Comparison of ENCODE assay signal across 6 cellular contexts in genomic region chr6:13772358-13773030, GRCh38. TPM values are rescaled to one million over a fixed set of nuclear protein-coding genes. Genes with fewer than 3 reads are reported as not detected.
DNase-seq lines count a peak whose midpoint lies in the region; ATAC-seq, FAIRE-seq and TF ChIP-seq lines count a peak whose summit lies in the region.
"Not testable (repeated sequence)": the region's sequence is repeated elsewhere in the genome, so short reads cannot be mapped to it uniquely, and the experiment has no call there.

No MANE protein-coding gene starts in this region.

- not testable (repeated sequence) for H2BK15ac ChIP-seq in neuronal stem cell (ENCODE audit: low read length)

- not testable (repeated sequence) for H3K9me3 ChIP-seq in kidney (ENCODE audit: control insufficient read depth in 1 of 2, low read length in 2 of 2); neuronal stem cell (replicated peaks in 1 of 2; ENCODE audit: control insufficient read depth in 2 of 2, insufficient read depth in 1 of 2, low read depth in 1 of 2, low read length in 2 of 2); testis

- not testable (repeated sequence) for H2BK5ac ChIP-seq in neuronal stem cell (ENCODE audit: low read length)

- ATAC-seq in sciatic nerve = not testable (repeated sequence)

- not testable (repeated sequence) for H3K23ac ChIP-seq in neuronal stem cell (ENCODE audit: low read depth, low read length, poor library complexity)

- WGBS in neuronal stem cell (ENCODE audit: extremely low coverage in 2 of 2, insufficient read length in 2 of 2, insufficient replicate concordance in 1 of 2), 2 donors = no CpG with 5 or more reads among the region's 35 CpGs
- WGBS in testis, 2 donors = 77 to 94% methylated on average over 4 to 31 of the region's 35 CpGs

- intact Hi-C loops in kidney (cut with DNase I); sciatic nerve (cut with DNase I); testis (cut with DNase I; ENCODE audit: low total_unique reads): not testable (repeated sequence)

- H3K4me3 ChIP-seq in kidney (ENCODE audit: low read length in 2 of 2); neuronal stem cell (ENCODE audit: low read length in 2 of 2): not testable (repeated sequence)
- H3K4me3 ChIP-seq in testis = peak overlapping the region in 1 of 2 donors; percentile 24

- H3K27me3 Mint-ChIP-seq in chondrocyte (ENCODE audit: low read depth) = not testable (repeated sequence)

- H3K36me3 ChIP-seq in kidney (ENCODE audit: control insufficient read depth in 1 of 2, insufficient read depth in 2 of 2, low read length in 2 of 2); neuronal stem cell (replicated peaks in 1 of 2; ENCODE audit: control insufficient read depth in 2 of 2, insufficient read depth in 2 of 2, low read length in 2 of 2); testis (ENCODE audit: low read depth, missing control alignments): not testable (repeated sequence)

- not testable (repeated sequence) for H3K4me1 ChIP-seq in kidney (ENCODE audit: control insufficient read depth in 1 of 2, insufficient read depth in 1 of 2, low read depth in 1 of 2, low read length in 2 of 2); neuronal stem cell (ENCODE audit: control insufficient read depth in 2 of 2, insufficient read depth in 1 of 2, low read depth in 1 of 2, low read length in 2 of 2); testis

- H2AK5ac ChIP-seq in neuronal stem cell (ENCODE audit: low read depth, low read length) = not testable (repeated sequence)

- not testable (repeated sequence) for H3K4me3 Mint-ChIP-seq in chondrocyte (ENCODE audit: unreplicated experiment)

- H3K27ac ChIP-seq in kidney (ENCODE audit: low read depth in 2 of 2, low read length in 2 of 2); neuronal stem cell (replicated peaks; ENCODE audit: low read length); testis: not testable (repeated sequence)

- not testable (repeated sequence) for H2BK12ac ChIP-seq in neuronal stem cell (ENCODE audit: low read length)

- TF ChIP-seq POLR2A in testis (IDR thresholded peaks at IDR 0.05) = not testable (repeated sequence)

- H3K14ac ChIP-seq in neuronal stem cell (ENCODE audit: low read length) = not testable (repeated sequence)

- TF ChIP-seq CTCF in chondrocyte (IDR thresholded peaks at IDR 0.05); kidney (IDR thresholded peaks at IDR 0.05; ENCODE audit: borderline replicate concordance, extremely low read depth, insufficient read depth); testis (IDR thresholded peaks at IDR 0.05): not testable (repeated sequence)

- H3K79me1 ChIP-seq in neuronal stem cell (ENCODE audit: low read depth, low read length) = not testable (repeated sequence)

- not testable (repeated sequence) for FAIRE-seq in kidney (lab: Jason Lieb, UNC)

- not testable (repeated sequence) for H3K4me1 Mint-ChIP-seq in chondrocyte (ENCODE audit: low read depth)

- DNase-seq in activated CD8-positive, alpha-beta memory T cell treated with anti-CD3 and anti-CD28 coated beads, Interleukin-2, amount 50 U/mL, for 48 hours = peak; percentile 40
- peak; percentile 89 for DNase-seq in chondrocyte (ENCODE audit: low spot score)
- peak; percentile 70 for DNase-seq in kidney
- not testable (repeated sequence) for DNase-seq in neuronal stem cell (ENCODE audit: low spot score)
- DNase-seq in sciatic nerve (ENCODE audit: low spot score) = peak; percentile 54
- DNase-seq in testis = peak; percentile 26

- H3K36me3 Mint-ChIP-seq in chondrocyte (ENCODE audit: low read depth) = not testable (repeated sequence)

- not testable (repeated sequence) for H4K91ac ChIP-seq in neuronal stem cell (ENCODE audit: low read depth, low read length, poor library complexity)

- H2AFZ ChIP-seq in neuronal stem cell (ENCODE audit: low read length) = not testable (repeated sequence)

- H3K4me2 ChIP-seq in neuronal stem cell (ENCODE audit: insufficient read depth, low read length, poor library complexity, severe bottlenecking) = not testable (repeated sequence)

- H3K27me3 ChIP-seq in neuronal stem cell (ENCODE audit: control insufficient read depth in 3 of 3, insufficient read depth in 3 of 3, low read depth in 1 of 3, low read length in 3 of 3); testis: not testable (repeated sequence)

- H3K27ac Mint-ChIP-seq in chondrocyte (ENCODE audit: unreplicated experiment) = not testable (repeated sequence)

- peak overlapping the region; percentile 17 for H3K18ac ChIP-seq in neuronal stem cell (ENCODE audit: low read length)

- peak overlapping the region; percentile 37 for H3K4ac ChIP-seq in neuronal stem cell (ENCODE audit: low read length)

- H2BK120ac ChIP-seq in neuronal stem cell (ENCODE audit: low read depth, low read length) = not testable (repeated sequence)

- H3K9me3 Mint-ChIP-seq in chondrocyte (ENCODE audit: low read depth) = not testable (repeated sequence)

- H3K9ac ChIP-seq in kidney (ENCODE audit: low read length in 2 of 2); neuronal stem cell (ENCODE audit: low read depth, low read length, poor library complexity): not testable (repeated sequence)

- not testable (repeated sequence) for H4K8ac ChIP-seq in neuronal stem cell (ENCODE audit: low read depth, low read length)

RNA-seq across cellular contexts. Expression of gene MCUR1, which starts 41.9 kb away (rescaled TPM):
- total RNA-seq in chondrocyte (18.8 to 31.7 TPM (median 28.7 TPM) in 3 replicates), kidney (24.1 TPM), sciatic nerve (22.7 TPM), testis (10 to 100 TPM; 12.8 to 18.5 TPM)
- polyA plus RNA-seq in kidney (ENCODE audit: insufficient read depth, low read depth, low replicate concordance) (39.8 TPM), testis (ENCODE audit: insufficient read depth, low read depth, low replicate concordance) (12.0 TPM)
- 17.4 TPM for polyA plus RNA-seq in neuronal stem cell (2013, experiment 1 of 2)
- 17.8 TPM for polyA plus RNA-seq in neuronal stem cell (2013, experiment 2 of 2)
